In the genomic region with DNA sequence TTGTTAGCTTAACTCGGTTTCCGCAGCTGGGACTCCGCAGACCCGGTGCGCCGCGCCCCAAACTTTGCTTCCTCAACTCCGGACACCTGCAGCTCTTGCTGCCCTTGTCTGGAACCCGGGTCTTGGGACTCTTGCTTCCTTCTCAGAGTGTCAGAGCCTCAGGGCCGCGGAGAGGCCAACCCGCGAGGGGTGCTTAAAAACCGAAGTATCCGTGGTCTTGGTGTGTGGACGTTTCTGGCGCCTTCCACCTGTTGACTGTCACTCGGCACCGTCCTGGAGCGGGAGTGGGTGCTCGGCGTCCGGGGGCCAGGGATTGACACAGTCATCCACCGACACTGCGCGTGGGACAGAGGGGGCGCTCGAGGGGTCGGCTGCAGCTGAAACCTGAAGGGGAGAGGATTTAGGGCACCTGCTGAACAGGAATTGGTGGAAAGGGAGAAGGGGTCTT, we compare ENCODE assay signal across 8 cellular contexts. TPM values are rescaled to one million over a fixed set of nuclear protein-coding genes. Genes with fewer than 3 reads are reported as not detected.
DNase-seq lines count a peak whose midpoint lies in the region; ATAC-seq and TF ChIP-seq lines count a peak whose summit lies in the region.

No MANE protein-coding gene starts in this region.

- POLR2A ChIA-PET in naive thymus-derived CD4-positive, alpha-beta T cell (lab: Charles Lee): interaction anchor here (0.5 to 0.9 kb wide), 3 partner anchors 14 to 1838 kb away, joined by 3 to 5 read pairs (median 3); no protein-coding TSS in a partner anchor

- peak overlapping the region; percentile 51 for H3K4me3 ChIP-seq in H7 (ENCODE audit: insufficient read depth, low read depth, low read length)
- peak overlapping the region; percentile 78 for H3K4me3 ChIP-seq in MG63
- H3K4me3 ChIP-seq in naive thymus-derived CD4-positive, alpha-beta T cell (ENCODE audit: low read length): peak overlapping the region; percentile 84

- peaks cover 30 to 52% (median 44%) of the 10 kb centered on the region in 7 donors for H3K4me1 Mint-ChIP-seq in naive thymus-derived CD4-positive, alpha-beta T cell

- H3K36me3 ChIP-seq in H7 (replicated peaks; ENCODE audit: control insufficient read depth, insufficient read depth, low read length): no peaks in the 10 kb centered on the region
- no peaks in the 10 kb centered on the region for H3K36me3 ChIP-seq in MG63
- H3K36me3 ChIP-seq in naive thymus-derived CD4-positive, alpha-beta T cell (ENCODE audit: control insufficient read depth in 2 of 3, insufficient read depth in 3 of 3, low read length in 3 of 3): peaks cover 0 to 7% (median 0%) of the 10 kb centered on the region in 3 experiments

- peak; percentile 68 for TF ChIP-seq CTCF in GM10266 (IDR thresholded peaks at IDR 0.05; ENCODE audit: control insufficient read depth, insufficient read depth, low read depth, missing control alignments)

- H3K27me3 ChIP-seq in H7 (ENCODE audit: control insufficient read depth, insufficient read depth, low read length) (peaks cover 20% of the 10 kb centered on the region), MG63 (no peaks in the 10 kb centered on the region)
- H3K27me3 ChIP-seq in naive thymus-derived CD4-positive, alpha-beta T cell (ENCODE audit: control insufficient read depth in 2 of 2, insufficient read depth in 2 of 2, low read length in 2 of 2): no peaks in the 10 kb centered on the region

- intact Hi-C loops in naive thymus-derived CD4-positive, alpha-beta T cell (cut with micrococcal nuclease): loop anchor here (1.0 to 10.0 kb wide), 7 partner anchors 21 to 1350 kb away; a partner anchor contains a TSS

- H3K4me3 Mint-ChIP-seq in naive thymus-derived CD4-positive, alpha-beta T cell: peak overlapping the region; percentile 91 to 98 (median 96)

- H3K27ac Mint-ChIP-seq in naive thymus-derived CD4-positive, alpha-beta T cell: peak overlapping the region; percentile 84 to 96 (median 91)

- peak; percentile 53 for DNase-seq in GM10266 (ENCODE audit: extremely low spot score)
- peak; percentile 62 for DNase-seq in H7
- peak; percentile 57 for DNase-seq in MG63
- peak; percentile 31 for DNase-seq in activated CD8-positive, alpha-beta memory T cell treated with anti-CD3 and anti-CD28 coated beads, Interleukin-2, amount 50 U/mL, for 24 hours (ENCODE audit: extremely low read depth)
- peak; percentile 42 to 48 for DNase-seq in erythroblast (lab: John Stamatoyannopoulos, UW)
- DNase-seq in naive thymus-derived CD4-positive, alpha-beta T cell: peak in 8 of 9 donors; percentile 48 to 68 (median 56)
- DNase-seq in stimulated activated naive CD4-positive, alpha-beta T cell (lab: John Stamatoyannopoulos, UW): peak; percentile 21 to 74 (median 49)
- DNase-seq in putamen (ENCODE audit: low spot score): no peak

- H3K36me3 Mint-ChIP-seq in naive thymus-derived CD4-positive, alpha-beta T cell: peaks cover 0 to 36% (median 8%) of the 10 kb centered on the region in 5 donors

- peaks cover 0 to 3% (median 0%) of the 10 kb centered on the region in 11 donors for H3K9me3 Mint-ChIP-seq in naive thymus-derived CD4-positive, alpha-beta T cell

- H3K27me3 Mint-ChIP-seq in naive thymus-derived CD4-positive, alpha-beta T cell: peaks cover 0 to 9% (median 0%) of the 10 kb centered on the region in 5 donors

- TF ChIP-seq POLR2A in erythroblast (IDR thresholded peaks at IDR 0.05; ENCODE audit: low read length): no peak

- no peaks in the 10 kb centered on the region for H3K9me3 ChIP-seq in MG63
- H3K9me3 ChIP-seq in naive thymus-derived CD4-positive, alpha-beta T cell (ENCODE audit: control insufficient read depth in 2 of 3, low read length in 3 of 3): no peaks in the 10 kb centered on the region

- H3K27ac ChIP-seq in naive thymus-derived CD4-positive, alpha-beta T cell (ENCODE audit: low read depth, low read length): peak overlapping the region; percentile 69

- H3K4me1 ChIP-seq in naive thymus-derived CD4-positive, alpha-beta T cell (ENCODE audit: control insufficient read depth in 2 of 2, insufficient read depth in 2 of 2, low read length in 2 of 2): peaks cover 24 to 27% of the 10 kb centered on the region in 2 donors

- CTCF ChIA-PET in naive thymus-derived CD4-positive, alpha-beta T cell (lab: Charles Lee): interaction anchor here (0.6 kb wide), 1 partner anchor 180 kb away, joined by 3 read pairs; no protein-coding TSS in a partner anchor

- ATAC-seq in naive thymus-derived CD4-positive, alpha-beta T cell: peak; percentile 67

RNA-seq across cellular contexts. Expression of a gene that starts 0.4 kb away (rescaled TPM):
- total RNA-seq in H7 (2014; rRNA removed; shearing (Covaris generic)): 1.5 and 2.2 TPM in 2 replicates
- 58.2 and 82.8 TPM in 2 replicates for total RNA-seq in MG63 (2014; rRNA removed; shearing (Covaris generic); ENCODE audit: low replicate concordance)
- total RNA-seq in naive thymus-derived CD4-positive, alpha-beta T cell: 100 to 1,000 TPM in 1 of 5 experiments, 10 to 100 TPM in 4; 20.6 to 115 (median 32.6) TPM
- 10 to 100 TPM; 71.7 to 76.6 TPM for polyA plus RNA-seq in naive thymus-derived CD4-positive, alpha-beta T cell

RNA-seq across cellular contexts. Expression of a gene that starts 48.0 kb away (rescaled TPM):
- 34.8 and 40.1 TPM in 2 replicates for total RNA-seq in H7 (2014; rRNA removed; shearing (Covaris generic))
- total RNA-seq in MG63 (2014; rRNA removed; shearing (Covaris generic); ENCODE audit: low replicate concordance): 57.1 and 154 TPM in 2 replicates
- 10 to 100 TPM; 34.4 to 63.9 (median 50.9) TPM for total RNA-seq in naive thymus-derived CD4-positive, alpha-beta T cell
- 10 to 100 TPM; 49.4 to 51.8 TPM for polyA plus RNA-seq in naive thymus-derived CD4-positive, alpha-beta T cell
